ENCODE assay signal across 24 cellular contexts in genomic region chr10:97801449-97801848, GRCh38. TPM values are rescaled to one million over a fixed set of nuclear protein-coding genes. Genes with fewer than 3 reads are reported as not detected.
"Had no signal": no experiment of that assay in that cellular context is flagged by ENCODE, and none has a peak within 500 bp of the region (broad histone marks: within the 10 kb centered on the region; RNA-seq: fewer than 3 reads in every experiment).

No MANE protein-coding gene starts in this region.

- DNase-seq: hypothalamus; immature natural killer cell; left ventricle myocardium inferior; mesendoderm; naive thymus-derived CD4-positive, alpha-beta T cell; nucleus accumbens; pancreas; retina; right cardiac atrium; sigmoid colon; small intestine; spleen; stimulated activated CD4-positive, alpha-beta T cell treated with anti-CD3 and anti-CD28 coated beads, Interleukin-4, amount 100 ng/mL, for 24 hours; stimulated activated naive CD4-positive, alpha-beta T cell; tibial artery had no signal

- H3K27me3 ChIP-seq: pancreas, vagina had no signal

- ATAC-seq: naive thymus-derived CD4-positive, alpha-beta T cell; natural killer cell treated with Interleukin-12 subunit alpha and Interleukin-12 subunit beta and Interleukin-15 and Interleukin-18, amount 100 ng/mL, for 72 hours; stimulated activated effector memory CD8-positive, alpha-beta T cell treated with anti-CD3 and anti-CD28 coated beads, Interleukin-12 subunit alpha, Interleukin-12 subunit beta, amount 100 ng/mL, for 72 hours had no signal

- H3K4me3 ChIP-seq: left ventricle myocardium inferior, lung, pancreas, prostate gland, sigmoid colon, spleen, suprapubic skin, thoracic aorta, tibial artery, vagina had no signal

- H3K27ac ChIP-seq: left ventricle myocardium inferior, pancreas, prostate gland, sigmoid colon, spleen, suprapubic skin, thoracic aorta, tibial artery, vagina had no signal

- H3K4me1 ChIP-seq: left ventricle myocardium inferior, pancreas, prostate gland, tibial artery, vagina had no signal

- H3K36me3 ChIP-seq: left ventricle myocardium inferior, pancreas, prostate gland, sigmoid colon, spleen, suprapubic skin, thoracic aorta, tibial artery, vagina had no signal

- H3K9me3 ChIP-seq: pancreas, prostate gland, suprapubic skin, vagina had no signal

RNA-seq across cellular contexts. Expression of gene SFRP5, which starts 29.6 kb away (rescaled TPM):
- total RNA-seq: kidney epithelial cell; natural killer cell treated with Interleukin-12 subunit alpha and Interleukin-12 subunit beta and Interleukin-15 and Interleukin-18, amount 100 ng/mL, for 72 hours; osteoblast; spleen had no signal
- polyA plus RNA-seq: immature natural killer cell had no signal
